In the genomic region with DNA sequence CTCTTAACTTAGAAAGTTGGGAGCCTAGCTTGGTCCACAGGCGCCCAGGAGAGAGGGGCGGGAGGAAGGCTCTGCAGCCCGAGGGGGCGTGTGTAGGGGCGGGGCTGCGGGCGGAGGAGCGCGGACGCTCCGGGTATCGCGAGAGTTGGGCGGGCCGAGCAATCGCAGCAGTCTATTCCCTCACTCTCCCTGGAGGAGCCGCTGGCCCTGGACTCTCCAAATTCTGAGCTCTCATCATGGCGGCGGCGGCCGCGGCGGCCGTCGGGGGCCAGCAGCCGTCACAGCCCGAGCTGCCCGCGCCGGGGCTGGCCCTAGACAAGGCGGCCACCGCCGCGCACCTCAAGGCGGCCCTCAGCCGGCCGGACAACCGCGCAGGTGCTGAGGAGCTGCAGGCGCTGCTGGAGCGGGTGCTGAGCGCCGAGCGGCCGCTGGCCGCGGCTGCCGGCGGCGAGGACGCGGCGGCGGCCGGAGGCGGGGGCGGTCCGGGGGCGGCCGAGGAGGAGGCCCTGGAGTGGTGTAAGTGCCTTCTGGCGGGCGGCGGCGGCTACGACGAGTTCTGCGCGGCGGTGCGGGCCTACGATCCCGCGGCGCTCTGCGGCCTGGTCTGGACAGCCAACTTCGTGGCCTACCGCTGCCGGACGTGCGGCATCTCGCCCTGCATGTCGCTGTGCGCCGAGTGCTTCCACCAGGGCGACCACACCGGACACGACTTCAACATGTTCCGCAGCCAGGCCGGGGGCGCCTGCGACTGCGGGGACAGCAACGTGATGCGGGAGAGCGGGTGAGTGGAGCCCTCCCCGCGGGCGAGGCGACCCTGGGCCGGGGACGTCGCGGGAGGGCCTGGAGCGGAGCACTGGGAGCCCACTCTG, we compare ENCODE assay signal across 1 cellular context.
A peak's percentile ranks its signal among the peaks of the same experiment; 100 is the strongest.
TF ChIP-seq lines count a peak whose summit lies in the region.

A gene with protein sequence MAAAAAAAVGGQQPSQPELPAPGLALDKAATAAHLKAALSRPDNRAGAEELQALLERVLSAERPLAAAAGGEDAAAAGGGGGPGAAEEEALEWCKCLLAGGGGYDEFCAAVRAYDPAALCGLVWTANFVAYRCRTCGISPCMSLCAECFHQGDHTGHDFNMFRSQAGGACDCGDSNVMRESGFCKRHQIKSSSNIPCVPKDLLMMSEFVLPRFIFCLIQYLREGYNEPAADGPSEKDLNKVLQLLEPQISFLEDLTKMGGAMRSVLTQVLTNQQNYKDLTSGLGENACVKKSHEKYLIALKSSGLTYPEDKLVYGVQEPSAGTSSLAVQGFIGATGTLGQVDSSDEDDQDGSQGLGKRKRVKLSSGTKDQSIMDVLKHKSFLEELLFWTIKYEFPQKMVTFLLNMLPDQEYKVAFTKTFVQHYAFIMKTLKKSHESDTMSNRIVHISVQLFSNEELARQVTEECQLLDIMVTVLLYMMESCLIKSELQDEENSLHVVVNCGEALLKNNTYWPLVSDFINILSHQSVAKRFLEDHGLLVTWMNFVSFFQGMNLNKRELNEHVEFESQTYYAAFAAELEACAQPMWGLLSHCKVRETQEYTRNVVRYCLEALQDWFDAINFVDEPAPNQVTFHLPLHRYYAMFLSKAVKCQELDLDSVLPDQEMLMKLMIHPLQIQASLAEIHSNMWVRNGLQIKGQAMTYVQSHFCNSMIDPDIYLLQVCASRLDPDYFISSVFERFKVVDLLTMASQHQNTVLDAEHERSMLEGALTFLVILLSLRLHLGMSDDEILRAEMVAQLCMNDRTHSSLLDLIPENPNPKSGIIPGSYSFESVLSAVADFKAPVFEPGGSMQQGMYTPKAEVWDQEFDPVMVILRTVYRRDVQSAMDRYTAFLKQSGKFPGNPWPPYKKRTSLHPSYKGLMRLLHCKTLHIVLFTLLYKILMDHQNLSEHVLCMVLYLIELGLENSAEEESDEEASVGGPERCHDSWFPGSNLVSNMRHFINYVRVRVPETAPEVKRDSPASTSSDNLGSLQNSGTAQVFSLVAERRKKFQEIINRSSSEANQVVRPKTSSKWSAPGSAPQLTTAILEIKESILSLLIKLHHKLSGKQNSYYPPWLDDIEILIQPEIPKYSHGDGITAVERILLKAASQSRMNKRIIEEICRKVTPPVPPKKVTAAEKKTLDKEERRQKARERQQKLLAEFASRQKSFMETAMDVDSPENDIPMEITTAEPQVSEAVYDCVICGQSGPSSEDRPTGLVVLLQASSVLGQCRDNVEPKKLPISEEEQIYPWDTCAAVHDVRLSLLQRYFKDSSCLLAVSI (N-terminal part only) (plus strand): TSS at position 183 of the 869 bp plus-strand sequence. CDS start 54 bp downstream, at position 237.

TF ChIP-seq in GM12878, 131 proteins besides CTCF, POLR2A, EP300 and RAD21 (continued from another document and continues in another):
- TF ChIP-seq MLLT1 (IDR thresholded peaks at IDR 0.05) (no peak), CBFB (IDR thresholded peaks at IDR 0.05; ENCODE audit: low read depth) (peak; percentile 65; the same call in 1 of the 2 replicates), BACH1 (IDR thresholded peaks at IDR 0.05; ENCODE audit: borderline replicate concordance) (peak; percentile 88), NR2F1 (conservative IDR thresholded peaks at IDR 0.05) (peak; percentile 42; the same call in 1 of the 2 replicates), ATF3 (IDR thresholded peaks at IDR 0.05; ENCODE audit: borderline replicate concordance, extremely low read depth, low read depth, low read length) (no peak), NR2C1 (IDR thresholded peaks at IDR 0.05) (0 out of 2 replicates have a peak, but pooled peaks have one; percentile 8), STAT3 (IDR thresholded peaks at IDR 0.05; ENCODE audit: low read depth, low read length) (no peak), RB1 (IDR thresholded peaks at IDR 0.05; ENCODE audit: borderline replicate concordance) (peak; percentile 69; the same call in 1 of the 2 replicates), YBX1 (IDR thresholded peaks at IDR 0.05) (no peak), NRF1 (conservative IDR thresholded peaks at IDR 0.05; ENCODE audit: low read depth, low read length) (no peak), ZNF622 (IDR thresholded peaks at IDR 0.05) (no peak), TAF1 (IDR thresholded peaks at IDR 0.05; ENCODE audit: borderline replicate concordance, low read depth, low read length) (peak; percentile 89), PML (IDR thresholded peaks at IDR 0.05; ENCODE audit: low read length) (no peak), TCF12 (IDR thresholded peaks at IDR 0.05; ENCODE audit: low read depth, low read length) (0 out of 2 replicates have a peak, but pooled peaks have one; percentile 31), GATAD2B (conservative IDR thresholded peaks at IDR 0.05; ENCODE audit: low read depth) (peak; percentile 90), CREM (IDR thresholded peaks at IDR 0.05; ENCODE audit: low read depth) (no peak), ATF7 (IDR thresholded peaks at IDR 0.05; ENCODE audit: low read depth) (no peak), STAT1 (conservative IDR thresholded peaks at IDR 0.05) (no peak), CBX3 (IDR thresholded peaks at IDR 0.05; ENCODE audit: borderline replicate concordance, low read depth) (no peak), BRCA1 (IDR thresholded peaks at IDR 0.05; ENCODE audit: low read depth, low read length) (peak; percentile 90), POLR2AphosphoS2 (IDR thresholded peaks at IDR 0.05; ENCODE audit: low read depth, low read length) (0 out of 2 replicates have a peak, but pooled peaks have one; percentile 56), HDGF (IDR thresholded peaks at IDR 0.05) (no peak), BCL11A (IDR thresholded peaks at IDR 0.05; ENCODE audit: low read depth, low read length) (no peak), KAT2A (conservative IDR thresholded peaks at IDR 0.05; ENCODE audit: control insufficient read depth, low read depth, low read length) (no peak), NBN (IDR thresholded peaks at IDR 0.05) (no peak), ASH2L (IDR thresholded peaks at IDR 0.05; ENCODE audit: borderline replicate concordance, low read depth) (no peak), TCF7 (IDR thresholded peaks at IDR 0.05; ENCODE audit: borderline replicate concordance) (no peak), SIN3A (IDR thresholded peaks at IDR 0.05; ENCODE audit: low read depth, low read length) (peak; percentile 42; the same call in 1 of the 2 replicates), ZNF687 (IDR thresholded peaks at IDR 0.05) (peak; percentile 66), RCOR1 (conservative IDR thresholded peaks at IDR 0.05; ENCODE audit: low read depth, low read length) (peak; percentile 97), JUNB (IDR thresholded peaks at IDR 0.05) (no peak), NFXL1 (IDR thresholded peaks at IDR 0.05; ENCODE audit: borderline replicate concordance) (0 out of 2 replicates have a peak, but pooled peaks have one; percentile 75), IKZF1 (conservative IDR thresholded peaks at IDR 0.05) (peak; percentile 94), BHLHE40 (IDR thresholded peaks at IDR 0.05; ENCODE audit: borderline replicate concordance in 1 of 2, low read depth in 2 of 2, low read length in 1 of 2) (peak in 1 of 2 experiments; percentile 50; a peak in 1 of 4 replicates), ZZZ3 (IDR thresholded peaks at IDR 0.05; ENCODE audit: control insufficient read depth, insufficient read length, low read depth) (no peak), FOS (IDR thresholded peaks at IDR 0.05; ENCODE audit: borderline replicate concordance, extremely low read depth, insufficient read length) (no peak), ZBED1 (IDR thresholded peaks at IDR 0.05; ENCODE audit: borderline replicate concordance) (no peak), YY1 (IDR thresholded peaks at IDR 0.05; ENCODE audit: low read depth, low read length) (peak; percentile 93), NR2C2 (IDR thresholded peaks at IDR 0.05; ENCODE audit: borderline replicate concordance, control insufficient read depth, insufficient read length, low read depth) (no peak), POLR2AphosphoS5 (IDR thresholded peaks at IDR 0.05; ENCODE audit: low read length) (peak; percentile 86), LARP7 (IDR thresholded peaks at IDR 0.05) (peak; percentile 95), HDAC2 (IDR thresholded peaks at IDR 0.05) (no peak), NKRF (conservative IDR thresholded peaks at IDR 0.05) (peak; percentile 80)
- TF ChIP-seq, protein P1, sequence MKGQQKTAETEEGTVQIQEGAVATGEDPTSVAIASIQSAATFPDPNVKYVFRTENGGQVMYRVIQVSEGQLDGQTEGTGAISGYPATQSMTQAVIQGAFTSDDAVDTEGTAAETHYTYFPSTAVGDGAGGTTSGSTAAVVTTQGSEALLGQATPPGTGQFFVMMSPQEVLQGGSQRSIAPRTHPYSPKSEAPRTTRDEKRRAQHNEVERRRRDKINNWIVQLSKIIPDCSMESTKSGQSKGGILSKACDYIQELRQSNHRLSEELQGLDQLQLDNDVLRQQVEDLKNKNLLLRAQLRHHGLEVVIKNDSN (IDR thresholded peaks at IDR 0.05; ENCODE audit: borderline replicate concordance, extremely low read length, insufficient read depth, low read depth, low read length): no peak
- TF ChIP-seq, protein P2, sequence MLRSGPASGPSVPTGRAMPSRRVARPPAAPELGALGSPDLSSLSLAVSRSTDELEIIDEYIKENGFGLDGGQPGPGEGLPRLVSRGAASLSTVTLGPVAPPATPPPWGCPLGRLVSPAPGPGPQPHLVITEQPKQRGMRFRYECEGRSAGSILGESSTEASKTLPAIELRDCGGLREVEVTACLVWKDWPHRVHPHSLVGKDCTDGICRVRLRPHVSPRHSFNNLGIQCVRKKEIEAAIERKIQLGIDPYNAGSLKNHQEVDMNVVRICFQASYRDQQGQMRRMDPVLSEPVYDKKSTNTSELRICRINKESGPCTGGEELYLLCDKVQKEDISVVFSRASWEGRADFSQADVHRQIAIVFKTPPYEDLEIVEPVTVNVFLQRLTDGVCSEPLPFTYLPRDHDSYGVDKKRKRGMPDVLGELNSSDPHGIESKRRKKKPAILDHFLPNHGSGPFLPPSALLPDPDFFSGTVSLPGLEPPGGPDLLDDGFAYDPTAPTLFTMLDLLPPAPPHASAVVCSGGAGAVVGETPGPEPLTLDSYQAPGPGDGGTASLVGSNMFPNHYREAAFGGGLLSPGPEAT (IDR thresholded peaks at IDR 0.05; ENCODE audit: low read depth): no peak
- TF ChIP-seq, protein P3, sequence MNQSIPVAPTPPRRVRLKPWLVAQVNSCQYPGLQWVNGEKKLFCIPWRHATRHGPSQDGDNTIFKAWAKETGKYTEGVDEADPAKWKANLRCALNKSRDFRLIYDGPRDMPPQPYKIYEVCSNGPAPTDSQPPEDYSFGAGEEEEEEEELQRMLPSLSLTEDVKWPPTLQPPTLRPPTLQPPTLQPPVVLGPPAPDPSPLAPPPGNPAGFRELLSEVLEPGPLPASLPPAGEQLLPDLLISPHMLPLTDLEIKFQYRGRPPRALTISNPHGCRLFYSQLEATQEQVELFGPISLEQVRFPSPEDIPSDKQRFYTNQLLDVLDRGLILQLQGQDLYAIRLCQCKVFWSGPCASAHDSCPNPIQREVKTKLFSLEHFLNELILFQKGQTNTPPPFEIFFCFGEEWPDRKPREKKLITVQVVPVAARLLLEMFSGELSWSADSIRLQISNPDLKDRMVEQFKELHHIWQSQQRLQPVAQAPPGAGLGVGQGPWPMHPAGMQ (IDR thresholded peaks at IDR 0.05; ENCODE audit: borderline replicate concordance): peak; percentile 47; the same call in 1 of the 2 replicates
